In genomic region chr3:152100491-152101086, GRCh38 we compare ENCODE assay signal across 9 cellular contexts.
A peak's percentile ranks its signal among the peaks of the same experiment; 100 is the strongest.
DNase-seq lines count a peak whose midpoint lies in the region; ATAC-seq, FAIRE-seq and TF ChIP-seq lines count a peak whose summit lies in the region.
"Had no signal": no experiment of that assay in that cellular context is flagged by ENCODE, and none has a peak within 500 bp of the region (broad histone marks: within the 10 kb centered on the region; RNA-seq: fewer than 3 reads in every experiment).

No MANE protein-coding gene starts in this region.

- no peak for DNase-seq in H1 (ENCODE audit: low read depth in 1 of 2, low spot score in 2 of 2)
- no peak for DNase-seq in NCI-H2081 treated with DMSO at 0.1 percent for 48 hours (lab: John Stamatoyannopoulos, UW)
- no peak for DNase-seq in NCI-H748 treated with DMSO at 0.1 percent for 48 hours (lab: John Stamatoyannopoulos, UW)
- no peak for DNase-seq in NCI-H446 (lab: John Stamatoyannopoulos, UW)
- no peak for DNase-seq in hepatic stellate cell (ENCODE audit: low spot score)

- H3K23me2 ChIP-seq in H1 (ENCODE audit: low read depth, low read length): no peaks in the 10 kb centered on the region

- no peak overlapping the region for H3K27ac ChIP-seq in H1 (ENCODE audit: low read depth, low read length)

- no peak overlapping the region for H3K4me3 ChIP-seq in H1 (ENCODE audit: extremely low read depth in 1 of 4, insufficient read depth in 2 of 4, low read depth in 3 of 4, low read length in 4 of 4)

- no peak for FAIRE-seq in H1 (lab: Jason Lieb, UNC)

- no peak overlapping the region for H3K4ac ChIP-seq in H1 (replicated peaks; ENCODE audit: insufficient read length, low read depth, low read length)

- no peak overlapping the region for H2AFZ ChIP-seq in H1 (ENCODE audit: low read length)

- no peaks in the 10 kb centered on the region for H3K36me3 ChIP-seq in H1 (ENCODE audit: control insufficient read depth in 2 of 4, insufficient read depth in 4 of 4, low read length in 3 of 4)

- no peak overlapping the region for H3K14ac ChIP-seq in H1 (ENCODE audit: insufficient read length)

- CTCF ChIA-PET in H1 (lab: Charles Lee; ENCODE audit: partially characterized antibody): interaction anchor here (1.7 kb wide), 1 partner anchor 29 kb away, joined by 7 read pairs; no protein-coding TSS in a partner anchor

- ATAC-seq in GM18505 (IDR thresholded peaks at IDR 0.05; ENCODE audit: unreplicated experiment) (peak; percentile 98), GM21619 (IDR thresholded peaks at IDR 0.05; ENCODE audit: unreplicated experiment) (peak; percentile 99), HG03469 (IDR thresholded peaks at IDR 0.05; ENCODE audit: unreplicated experiment) (peak; percentile 98)

- H3K79me2 ChIP-seq in H1 (ENCODE audit: control insufficient read depth in 1 of 2, insufficient read depth in 2 of 2, low read length in 2 of 2): no peaks in the 10 kb centered on the region

- H2BK12ac ChIP-seq in H1 (ENCODE audit: low read depth, low read length): no peak overlapping the region

- H2BK20ac ChIP-seq in H1 (ENCODE audit: low read length): no peak overlapping the region

- no peak overlapping the region for H4K5ac ChIP-seq in H1 (ENCODE audit: insufficient read length, low read depth, low read length)

- no peaks in the 10 kb centered on the region for H3K4me1 ChIP-seq in H1 (replicated peaks in 1 of 4; ENCODE audit: control insufficient read depth in 3 of 4, insufficient read depth in 4 of 4, low read length in 3 of 4)

- H3K9ac ChIP-seq in H1 (replicated peaks in 1 of 4; ENCODE audit: extremely low read depth in 1 of 4, low read depth in 3 of 4, low read length in 3 of 4): no peak overlapping the region

- no peak overlapping the region for H4K8ac ChIP-seq in H1 (ENCODE audit: extremely low read depth, insufficient read depth, low read length)

- H2BK15ac ChIP-seq in H1 (ENCODE audit: low read length): no peak overlapping the region

- H3K9me3 ChIP-seq in H1 (ENCODE audit: insufficient read depth in 2 of 2, low read depth in 1 of 2, low read length in 1 of 2): no peaks in the 10 kb centered on the region
- H3K9me3 ChIP-seq: Caco-2 had no signal

- H3K79me1 ChIP-seq in H1 (ENCODE audit: low read depth, low read length): no peaks in the 10 kb centered on the region

- H3K4me2 ChIP-seq in H1 (ENCODE audit: insufficient read depth in 1 of 2, low read depth in 2 of 2, low read length in 2 of 2): no peak overlapping the region

- POLR2A ChIA-PET in H1 (lab: Charles Lee; ENCODE audit: partially characterized antibody): no interaction called here

- TF ChIP-seq POLR2A in GM18505 (IDR thresholded peaks at IDR 0.05; ENCODE audit: borderline replicate concordance, extremely low read depth, insufficient read depth, insufficient read length) (no peak), H1 (IDR thresholded peaks at IDR 0.05; ENCODE audit: control extremely low read depth in 1 of 2, low read depth in 2 of 2, low read length in 2 of 2) (no peak)

- TF ChIP-seq CTCF in H1 (IDR thresholded peaks at IDR 0.05; ENCODE audit: control extremely low read depth in 1 of 3, insufficient read depth in 1 of 3, low read depth in 1 of 3, low read length in 3 of 3): no peak

- H2BK5ac ChIP-seq in H1 (ENCODE audit: low read depth, low read length): no peak overlapping the region

- H3K23ac ChIP-seq in H1 (ENCODE audit: insufficient read length): no peak overlapping the region

- H3K18ac ChIP-seq in H1 (ENCODE audit: extremely low read depth, low read length): no peak overlapping the region

- no peaks in the 10 kb centered on the region for H3K27me3 ChIP-seq in H1 (replicated peaks in 1 of 4; ENCODE audit: control insufficient read depth in 3 of 4, extremely low read depth in 1 of 4, insufficient read depth in 3 of 4, low read length in 3 of 4)

- H2AK5ac ChIP-seq in H1 (ENCODE audit: low read depth, low read length): no peak overlapping the region

- no peak overlapping the region for H3K56ac ChIP-seq in H1 (replicated peaks; ENCODE audit: insufficient read length, low read depth, low read length)

- H4K91ac ChIP-seq in H1 (replicated peaks; ENCODE audit: insufficient read length, low read length): no peak overlapping the region

- no peaks in the 10 kb centered on the region for H4K20me1 ChIP-seq in H1 (replicated peaks in 1 of 2; ENCODE audit: control insufficient read depth in 1 of 2, insufficient read depth in 2 of 2, low read length in 2 of 2)

- TF ChIP-seq EP300 in H1 (IDR thresholded peaks at IDR 0.05; ENCODE audit: borderline replicate concordance in 1 of 2, low read depth in 2 of 2, low read length in 2 of 2): no peak

- 92% methylated on average over 3 of the region's 3 CpGs; no CpG with 5 or more reads in 1 of the 2 experiments for WGBS in H1 (ENCODE audit: extremely low coverage in 1 of 2, insufficient coverage in 1 of 2, insufficient read length in 1 of 2, insufficient replicate concordance in 2 of 2, low coverage in 1 of 2, low lambda C conversion rate in 2 of 2, missing lambda C conversion rate in 1 of 2), 2 experiments

- TF ChIP-seq RAD21 in H1 (IDR thresholded peaks at IDR 0.05 in 1 of 2, conservative IDR thresholded peaks at IDR 0.05 in 1 of 2; ENCODE audit: low read depth in 2 of 2, low read length in 2 of 2): no peak

- no peak overlapping the region for H2BK120ac ChIP-seq in H1 (replicated peaks; ENCODE audit: low read depth, low read length)

TF ChIP-seq in H1, 55 proteins besides CTCF, POLR2A, EP300 and RAD21:
- TF ChIP-seq MAX (IDR thresholded peaks at IDR 0.05) (no peak), SRF (IDR thresholded peaks at IDR 0.05; ENCODE audit: low read depth, low read length) (peak; percentile 71), E2F6 (IDR thresholded peaks at IDR 0.05) (no peak), CEBPB (IDR thresholded peaks at IDR 0.05; ENCODE audit: low read depth, low read length) (peak; percentile 100)
